Comparison of ENCODE assay signal across 8 cellular contexts in the genomic region with DNA sequence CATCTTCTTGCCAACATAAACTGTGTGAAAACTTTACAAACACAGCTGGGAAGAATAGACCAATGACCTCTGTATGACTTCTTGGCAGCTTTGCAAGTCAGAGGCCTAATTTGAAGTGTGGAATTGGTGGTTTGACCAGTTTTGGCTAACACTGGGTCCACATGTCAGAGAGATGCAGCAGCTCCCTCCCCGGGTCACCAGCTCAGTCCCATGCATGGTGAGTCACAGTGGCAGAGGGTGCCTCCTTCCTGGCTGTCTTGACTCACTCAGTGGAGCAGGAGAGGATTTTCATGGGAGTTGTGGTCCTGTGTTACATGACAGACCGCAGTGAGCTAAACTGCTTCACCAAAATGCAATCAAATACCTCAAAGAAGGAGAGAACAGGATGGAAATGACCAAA.
DNase-seq lines count a peak whose midpoint lies in the region; ATAC-seq and TF ChIP-seq lines count a peak whose summit lies in the region.

No MANE protein-coding gene starts in this region.

- H3K4me3 ChIP-seq in AG04449 (ENCODE audit: low read depth, low read length) = no peak overlapping the region

- CTCF ChIA-PET in AG04449 (lab: Yijun Ruan, JAX) = interaction anchor here (1.2 to 2.1 kb wide), 3 partner anchors 46 to 268 kb away, joined by 3 to 8 read pairs (median 4); no protein-coding TSS in a partner anchor

- TF ChIP-seq CTCF in AG04449 (IDR thresholded peaks at IDR 0.05; ENCODE audit: insufficient read depth, low read length, missing control alignments) = no peak

- DNase-seq in AG04449 (ENCODE audit: low read depth, low spot score) = peak; percentile 74
- DNase-seq in MV-4-11 (lab: John Stamatoyannopoulos, UW) = peak; percentile 97
- DNase-seq in fibroblast of the conjunctiva (ENCODE audit: low read depth) = peak; percentile 84
- no peak for DNase-seq in NCI-H1417 (lab: John Stamatoyannopoulos, UW)
- no peak for DNase-seq in NCI-H1105 (lab: John Stamatoyannopoulos, UW)

- ATAC-seq in GM21515 (IDR thresholded peaks at IDR 0.05; ENCODE audit: unreplicated experiment) (peak; percentile 36), GM19467 (IDR thresholded peaks at IDR 0.05; ENCODE audit: unreplicated experiment) (no peak), GM21723 (IDR thresholded peaks at IDR 0.05; ENCODE audit: unreplicated experiment) (no peak)

- POLR2A ChIA-PET in AG04449 (lab: Yijun Ruan, JAX) = interaction anchor here (0.5 kb wide), 1 partner anchor 214 kb away, joined by 3 read pairs; no protein-coding TSS in a partner anchor

Comparison
In these comparisons a context has a peak if more than half of its experiments do, and no peak if none do; other contexts are left out.
1. DNase-seq: peak in AG04449 (single experiment), MV-4-11 (single experiment) and fibroblast of the conjunctiva (single experiment); none in NCI-H1417 (0 of 3) and NCI-H1105 (single experiment).